In genomic region chr12:107668320-107668719, GRCh38 we compare ENCODE assay signal across 26 cellular contexts.
"Had no signal": no experiment of that assay in that cellular context is flagged by ENCODE, and none has a peak within 500 bp of the region (broad histone marks: within the 10 kb centered on the region; RNA-seq: fewer than 3 reads in every experiment).

No MANE protein-coding gene starts in this region.

- H3K36me3 ChIP-seq: gastroesophageal sphincter, heart left ventricle, neural progenitor cell, prostate gland, right atrium auricular region, sigmoid colon, tibial artery had no signal

- H3K36me3 Mint-ChIP-seq: memory B cell; mesothelial cell of epicardium; naive B cell; natural killer cell treated with Interleukin-12 subunit alpha and Interleukin-12 subunit beta and Interleukin-15 and Interleukin-18, amount 100 ng/mL, for 72 hours; neural progenitor cell; stimulated activated memory B cell treated with anti-CD40 and anti-IgM and Interleukin-4, amounts not matched to agents 10 μg/mL and 1 μg/mL and 100 μg/mL, for 72 hours; type B pancreatic cell had no signal

- H3K27ac ChIP-seq: foreskin keratinocyte, gastroesophageal sphincter, heart left ventricle, hepatocyte, neural progenitor cell, parathyroid adenoma, prostate gland, right atrium auricular region, sigmoid colon, testis, tibial artery had no signal

- DNase-seq: cortex of kidney; foreskin keratinocyte; heart left ventricle; kidney; mucosa of descending colon; naive B cell; sigmoid colon; stimulated activated CD4-positive, alpha-beta T cell treated with anti-CD3 and anti-CD28 coated beads, Interleukin-2, amount 100 ng/mL, for 24 hours; stimulated activated CD4-positive, alpha-beta T cell treated with anti-CD3 and anti-CD28 coated beads, Interleukin-4, amount 100 ng/mL, for 4 hours; stimulated activated naive CD8-positive, alpha-beta T cell treated with anti-CD3 and anti-CD28 coated beads, Interleukin-15, Interleukin-2, amounts not matched to agents 100 U/mL and 50 U/mL, for 24 hours; substantia nigra; testis; tibial artery had no signal

- H3K4me1 ChIP-seq: foreskin keratinocyte, gastroesophageal sphincter, heart left ventricle, parathyroid adenoma, prostate gland, right atrium auricular region, sigmoid colon, testis, tibial artery had no signal

- H2AFZ ChIP-seq: hepatocyte, neural progenitor cell, parathyroid adenoma had no signal

- H3K4me2 ChIP-seq: hepatocyte, neural progenitor cell had no signal

- H3K4me1 Mint-ChIP-seq: mesothelial cell of epicardium, naive B cell had no signal

- H3K9ac ChIP-seq: neural progenitor cell, parathyroid adenoma had no signal

- H3K4me3 Mint-ChIP-seq: memory B cell; mesothelial cell of epicardium; naive B cell; natural killer cell treated with Interleukin-12 subunit alpha and Interleukin-12 subunit beta and Interleukin-15 and Interleukin-18, amount 100 ng/mL, for 72 hours; neural progenitor cell; stimulated activated memory B cell treated with anti-CD40 and anti-IgM and Interleukin-4, amounts not matched to agents 10 μg/mL and 1 μg/mL and 100 μg/mL, for 72 hours; type B pancreatic cell had no signal

- H3K9me3 Mint-ChIP-seq: memory B cell; mesothelial cell of epicardium; naive B cell; natural killer cell treated with Interleukin-12 subunit alpha and Interleukin-12 subunit beta and Interleukin-15 and Interleukin-18, amount 100 ng/mL, for 72 hours; neural progenitor cell; stimulated activated memory B cell treated with anti-CD40 and anti-IgM and Interleukin-4, amounts not matched to agents 10 μg/mL and 1 μg/mL and 100 μg/mL, for 72 hours; type B pancreatic cell had no signal

- H3K27ac Mint-ChIP-seq: memory B cell; mesothelial cell of epicardium; naive B cell; natural killer cell treated with Interleukin-12 subunit alpha and Interleukin-12 subunit beta and Interleukin-15 and Interleukin-18, amount 100 ng/mL, for 72 hours; neural progenitor cell; stimulated activated memory B cell treated with anti-CD40 and anti-IgM and Interleukin-4, amounts not matched to agents 10 μg/mL and 1 μg/mL and 100 μg/mL, for 72 hours; type B pancreatic cell had no signal

- FAIRE-seq: kidney had no signal

- H3K9me3 ChIP-seq: gastroesophageal sphincter, heart left ventricle, mucosa of descending colon, prostate gland, right atrium auricular region, sigmoid colon, testis, tibial artery had no signal

- H3K79me2 ChIP-seq: hepatocyte, parathyroid adenoma had no signal

- ATAC-seq: foreskin keratinocyte; gastroesophageal sphincter; heart left ventricle; left lobe of liver; mucosa of descending colon; natural killer cell treated with Interleukin-12 subunit alpha and Interleukin-12 subunit beta and Interleukin-15 and Interleukin-18, amount 100 ng/mL, for 72 hours; stimulated activated memory B cell treated with anti-CD40 and anti-IgM and Interleukin-4, amounts not matched to agents 10 μg/mL and 1 μg/mL and 100 μg/mL, for 72 hours; stimulated activated naive CD8-positive, alpha-beta T cell treated with anti-CD3 and anti-CD28 coated beads, Interleukin-15, Interleukin-2, amounts not matched to agents 100 U/mL and 50 U/mL, for 24 hours had no signal

- H3K4me3 ChIP-seq: gastroesophageal sphincter, heart left ventricle, hepatocyte, lung, mucosa of descending colon, neural progenitor cell, prostate gland, right atrium auricular region, sigmoid colon, testis, tibial artery had no signal

- H3K27me3 ChIP-seq: neural progenitor cell, right atrium auricular region, testis had no signal
